1 cellular context compared by ENCODE assay signal in genomic region chr10:118590334-118590733, GRCh38.
TF ChIP-seq lines count a peak whose summit lies in the region.

No MANE protein-coding gene starts in this region.

TF ChIP-seq in SK-N-SH, 30 proteins besides CTCF, POLR2A, EP300 and RAD21 (continued from another document):
- TF ChIP-seq ZBTB33 (IDR thresholded peaks at IDR 0.05; ENCODE audit: borderline replicate concordance, low read depth) (no peak), FOSL2 (IDR thresholded peaks at IDR 0.05; ENCODE audit: borderline replicate concordance, low read depth) (no peak), PBX3 (IDR thresholded peaks at IDR 0.05) (no peak), GABPA (IDR thresholded peaks at IDR 0.05; ENCODE audit: low read depth) (no peak), YY1 (IDR thresholded peaks at IDR 0.05; ENCODE audit: low read depth) (no peak), USF1 (IDR thresholded peaks at IDR 0.05; ENCODE audit: borderline replicate concordance, low read depth) (no peak), TAF1 (IDR thresholded peaks at IDR 0.05; ENCODE audit: borderline replicate concordance, low read depth, low read length) (no peak), MEF2A (IDR thresholded peaks at IDR 0.05; ENCODE audit: borderline replicate concordance, low read depth) (no peak), MXI1 (IDR thresholded peaks at IDR 0.05; ENCODE audit: low read depth, low read length) (peak; percentile 35; the same call in 1 of the 2 replicates), RCOR1 (IDR thresholded peaks at IDR 0.05; ENCODE audit: low read length) (peak; percentile 76; the same call in 1 of the 2 replicates)
TF ChIP-seq in SK-N-SH: peak in this region for 5.
